Comparison of ENCODE assay signal across 10 cellular contexts in genomic region chr3:57006048-57006709, GRCh38. TPM values are rescaled to one million over a fixed set of nuclear protein-coding genes. Genes with fewer than 3 reads are reported as not detected.
DNase-seq lines count a peak whose midpoint lies in the region; ATAC-seq, FAIRE-seq and TF ChIP-seq lines count a peak whose summit lies in the region.
"Had no signal": no experiment of that assay in that cellular context is flagged by ENCODE, and none has a peak within 500 bp of the region (broad histone marks: within the 10 kb centered on the region; RNA-seq: fewer than 3 reads in every experiment).

No MANE protein-coding gene starts in this region.

- dilution Hi-C loops in keratinocyte (cut with MboI; ENCODE audit: extremely low pct_ligation_motif_present, low sequenced_read_pairs), result no loop called here

- peaks cover 11% of the 10 kb centered on the region for H3K9me3 Mint-ChIP-seq in WTC11
- H3K9me3 Mint-ChIP-seq: activated naive CD8-positive, alpha-beta T cell treated with anti-CD3 and anti-CD28 coated beads, Interleukin-2, amount 10 ng/mL, durations not matched to agents 7 days and 5 days had no signal

- no peaks in the 10 kb centered on the region for H3K27me3 Mint-ChIP-seq in WTC11 (ENCODE audit: low read depth)

- CTCF ChIA-PET in RWPE1 (lab: Yijun Ruan, JAX) (no interaction called here), WTC11 (lab: Charles Lee) (interaction anchor here (0.6 to 3.8 kb wide), 6 partner anchors 8 to 392 kb away, joined by 3 to 14 read pairs (median 3); no protein-coding TSS in a partner anchor)

- DNase-seq in NCI-H1417 treated with DMSO at 0.1 percent for 48 hours (lab: John Stamatoyannopoulos, UW) (peak; percentile 62), RWPE1 (ENCODE audit: low spot score) (no peak), keratinocyte (ENCODE audit: low read depth, low spot score) (no peak), tibial artery (no peak), lower lobe of right lung (no peak), WTC11 (ENCODE audit: low spot score) (no peak), NCI-H1436 (lab: John Stamatoyannopoulos, UW) (no peak)
- DNase-seq: activated naive CD8-positive, alpha-beta T cell treated with anti-CD3 and anti-CD28 coated beads, Interleukin-2, amount 10 ng/mL, durations not matched to agents 7 days and 5 days; occipital lobe had no signal

- H2AFZ ChIP-seq in keratinocyte (ENCODE audit: control insufficient read depth, low read length), result peak overlapping the region; percentile 62

- H3K9me3 ChIP-seq in keratinocyte (ENCODE audit: control insufficient read depth, low read depth, low read length) (no peaks in the 10 kb centered on the region), tibial artery (no peaks in the 10 kb centered on the region), lower lobe of right lung (no peaks in the 10 kb centered on the region)

- no peaks in the 10 kb centered on the region for H4K20me1 ChIP-seq in keratinocyte (ENCODE audit: control insufficient read depth, extremely low read depth, insufficient read depth, low read length)

- peak overlapping the region; percentile 70 for H3K9ac ChIP-seq in keratinocyte (ENCODE audit: control insufficient read depth, extremely low read depth, insufficient read depth, low read length)

- peaks cover 12% of the 10 kb centered on the region for H3K36me3 Mint-ChIP-seq in WTC11
- H3K36me3 Mint-ChIP-seq: activated naive CD8-positive, alpha-beta T cell treated with anti-CD3 and anti-CD28 coated beads, Interleukin-2, amount 10 ng/mL, durations not matched to agents 7 days and 5 days had no signal

- POLR2A ChIA-PET in RWPE1 (lab: Yijun Ruan, JAX; ENCODE audit: low non-redundant PET), result interaction anchor here (0.6 kb wide), 1 partner anchor 72 kb away, joined by 3 read pairs; no protein-coding TSS in a partner anchor
- POLR2A ChIA-PET in WTC11 (lab: Charles Lee), result no interaction called here

- H3K36me3 ChIP-seq in keratinocyte (ENCODE audit: control insufficient read depth in 2 of 2, extremely low read depth in 1 of 2, insufficient read depth in 2 of 2, low read length in 2 of 2) (no peaks in the 10 kb centered on the region), tibial artery (no peaks in the 10 kb centered on the region), lower lobe of right lung (no peaks in the 10 kb centered on the region)

- TF ChIP-seq CTCF in RWPE1 (conservative IDR thresholded peaks at IDR 0.05; ENCODE audit: low read depth), result no peak
- TF ChIP-seq CTCF in keratinocyte (optimal IDR thresholded peaks at IDR 0.05 in 1 of 3, IDR thresholded peaks at IDR 0.05 in 1 of 3, conservative IDR thresholded peaks at IDR 0.05 in 1 of 3; ENCODE audit: extremely low read depth in 1 of 3, insufficient read depth in 2 of 3, low read length in 3 of 3), result no peak
- TF ChIP-seq CTCF in tibial artery (IDR thresholded peaks at IDR 0.05), result no peak
- no peak for TF ChIP-seq CTCF in lower lobe of right lung (IDR thresholded peaks at IDR 0.05)
- TF ChIP-seq CTCF in WTC11 (IDR thresholded peaks at IDR 0.05), result no peak

- H3K27ac ChIP-seq in RWPE1, result peak overlapping the region; percentile 87
- peak overlapping the region; percentile 87 for H3K27ac ChIP-seq in keratinocyte (ENCODE audit: control insufficient read depth, insufficient read depth, low read length)
- peak overlapping the region; percentile 77 to 85 for H3K27ac ChIP-seq in tibial artery
- H3K27ac ChIP-seq in lower lobe of right lung, result no peak overlapping the region

- H3K9me1 ChIP-seq in keratinocyte (ENCODE audit: control insufficient read depth, extremely low read depth, insufficient read depth, low read length), result no peaks in the 10 kb centered on the region

- H3K4me2 ChIP-seq in keratinocyte (ENCODE audit: control insufficient read depth, extremely low read depth, insufficient read depth, low read depth, low read length), result peak overlapping the region; percentile 50

- FAIRE-seq in keratinocyte (lab: Jason Lieb, UNC), result peak; percentile 39
- FAIRE-seq: islet of Langerhans had no signal

- peaks cover 48% of the 10 kb centered on the region for H3K4me1 ChIP-seq in keratinocyte (ENCODE audit: control insufficient read depth, extremely low read depth, insufficient read depth, low read length)
- H3K4me1 ChIP-seq in tibial artery, result peaks cover 0 to 42% (median 30%) of the 10 kb centered on the region in 4 donors
- peaks cover 23% of the 10 kb centered on the region for H3K4me1 ChIP-seq in lower lobe of right lung

- no peaks in the 10 kb centered on the region for H3K79me2 ChIP-seq in keratinocyte (ENCODE audit: control insufficient read depth, insufficient read depth, low read length)

- no peak for ATAC-seq in lower lobe of right lung
- ATAC-seq in WTC11, result no peak

- H3K4me3 ChIP-seq in keratinocyte (ENCODE audit: control insufficient read depth in 2 of 3, extremely low read depth in 1 of 3, insufficient read depth in 2 of 3, low read depth in 1 of 3, low read length in 3 of 3) (peak overlapping the region in 1 of 3 experiments; percentile 52), tibial artery (no peak overlapping the region), lower lobe of right lung (no peak overlapping the region)

- H3K4me3 Mint-ChIP-seq in WTC11, result no peak overlapping the region
- H3K4me3 Mint-ChIP-seq: activated naive CD8-positive, alpha-beta T cell treated with anti-CD3 and anti-CD28 coated beads, Interleukin-2, amount 10 ng/mL, durations not matched to agents 7 days and 5 days had no signal

- no peak overlapping the region for H3K27ac Mint-ChIP-seq in WTC11
- H3K27ac Mint-ChIP-seq: activated naive CD8-positive, alpha-beta T cell treated with anti-CD3 and anti-CD28 coated beads, Interleukin-2, amount 10 ng/mL, durations not matched to agents 7 days and 5 days had no signal

- H3K4me1 Mint-ChIP-seq in WTC11, result peaks cover 30% of the 10 kb centered on the region

- no peaks in the 10 kb centered on the region for H3K27me3 ChIP-seq in keratinocyte (ENCODE audit: control insufficient read depth, extremely low read depth, insufficient read depth, low read length)
- H3K27me3 ChIP-seq in tibial artery, result no peaks in the 10 kb centered on the region
- no peaks in the 10 kb centered on the region for H3K27me3 ChIP-seq in lower lobe of right lung (ENCODE audit: low read depth)

- intact Hi-C loops in tibial artery (cut with DNase I; ENCODE audit: low total_unique reads), result no loop called here
- intact Hi-C loops in lower lobe of right lung (cut with DNase I), result no loop called here

TF ChIP-seq in WTC11, 78 proteins besides CTCF, POLR2A, EP300 and RAD21:
- TF ChIP-seq TEAD1 (CRISPR knock-in tag; IDR thresholded peaks at IDR 0.05) (no peak), ZNF121 (CRISPR knock-in tag; IDR thresholded peaks at IDR 0.05) (no peak), ELF4 (CRISPR knock-in tag; IDR thresholded peaks at IDR 0.05; ENCODE audit: low read depth) (no peak), CREM (CRISPR knock-in tag; IDR thresholded peaks at IDR 0.05) (no peak), PREB (CRISPR knock-in tag; IDR thresholded peaks at IDR 0.05; ENCODE audit: borderline replicate concordance) (no peak), TP53 (CRISPR knock-in tag; IDR thresholded peaks at IDR 0.05) (no peak), SMAD4 (CRISPR knock-in tag; IDR thresholded peaks at IDR 0.05) (no peak), NR2C2 (CRISPR knock-in tag; IDR thresholded peaks at IDR 0.05) (no peak), ZNF671 (CRISPR knock-in tag; IDR thresholded peaks at IDR 0.05) (no peak), FOXJ3 (CRISPR knock-in tag; IDR thresholded peaks at IDR 0.05; ENCODE audit: borderline replicate concordance) (no peak), TEAD4 (CRISPR knock-in tag; IDR thresholded peaks at IDR 0.05) (no peak), ESRRA (CRISPR knock-in tag; IDR thresholded peaks at IDR 0.05; ENCODE audit: borderline replicate concordance) (no peak), ZNF317 (CRISPR knock-in tag; IDR thresholded peaks at IDR 0.05; ENCODE audit: borderline replicate concordance, low read depth) (no peak)

RNA-seq across cellular contexts. Expression of gene SPATA12, which starts 54.3 kb away (rescaled TPM):
- polyA plus RNA-seq in keratinocyte, result 0.08 to 0.09 TPM (median 0.08 TPM) in 3 replicates
- not detected for polyA plus RNA-seq in keratinocyte (2011; ENCODE audit: low read depth)
- 0.11 TPM in 1 of 2 replicates, not detected in the other for polyA plus RNA-seq in keratinocyte (2011; cell fraction: cytosol; rRNA removed)
- polyA plus RNA-seq in keratinocyte (2011; cell fraction: nucleus; rRNA removed), result 0.13 and 0.16 TPM in 2 replicates
- polyA plus RNA-seq in keratinocyte (2012; ENCODE audit: low replicate concordance), result 0.05 and 0.17 TPM in 2 replicates
- 0.06 TPM in 1 of 3 replicates, not detected in the others for polyA minus RNA-seq in keratinocyte
- polyA minus RNA-seq in keratinocyte (2011; cell fraction: cytosol; rRNA and poly(A)+ RNA removed), result not detected
- not detected in 2 replicates for polyA minus RNA-seq in keratinocyte (2011; cell fraction: nucleus; rRNA and poly(A)+ RNA removed)
- total RNA-seq in lower lobe of right lung, result 0.15 TPM
- total RNA-seq in WTC11 (2021), result 0.18 to 0.39 TPM (median 0.37 TPM) in 3 replicates
- total RNA-seq: activated naive CD8-positive, alpha-beta T cell treated with anti-CD3 and anti-CD28 coated beads, Interleukin-2, amount 10 ng/mL, durations not matched to agents 7 days and 5 days; occipital lobe had no signal
